11 cellular contexts compared by ENCODE assay signal in genomic region chr5:139678751-139679750, GRCh38. TPM values are rescaled to one million over a fixed set of nuclear protein-coding genes. Genes with fewer than 3 reads are reported as not detected.
A peak's percentile ranks its signal among the peaks of the same experiment; 100 is the strongest.
DNase-seq lines count a peak whose midpoint lies in the region; ATAC-seq, FAIRE-seq and TF ChIP-seq lines count a peak whose summit lies in the region.
"Had no signal": no experiment of that assay in that cellular context is flagged by ENCODE, and none has a peak within 500 bp of the region (broad histone marks: within the 10 kb centered on the region; RNA-seq: fewer than 3 reads in every experiment).

No MANE protein-coding gene starts in this region.

- no peaks in the 10 kb centered on the region for H3K27me3 Mint-ChIP-seq in IgD-negative memory B cell
- H3K27me3 Mint-ChIP-seq: naive B cell had no signal

- H3K36me3 Mint-ChIP-seq in IgD-negative memory B cell, result no peaks in the 10 kb centered on the region

- DNase-seq in caudate nucleus (lab: John Stamatoyannopoulos, UW) (peak in 40 of 61 donors; percentile 24 to 83 (median 50)), left lung (no peak), substantia nigra (lab: John Stamatoyannopoulos, UW) (peak in 33 of 49 donors; percentile 37 to 81 (median 66)), NCI-H187 treated with DMSO at 0.1 percent for 48 hours (lab: John Stamatoyannopoulos, UW) (no peak), DMS79 (lab: John Stamatoyannopoulos, UW) (no peak), frontal cortex (ENCODE audit: low spot score in 2 of 2) (no peak)
- no peak for DNase-seq in stimulated activated CD4-positive, alpha-beta T cell treated with anti-CD3 and anti-CD28 coated beads, Interleukin-15, amount 100 ng/mL, for 24 hours
- DNase-seq: activated CD4-positive, alpha-beta T cell treated with anti-CD3 and anti-CD28 coated beads, Interleukin-2, amount 50 U/mL, for 4 hours; naive B cell had no signal

- intact Hi-C loops in left lung (cut with DNase I), result no loop called here

- H3K9me3 ChIP-seq in left lung, result no peaks in the 10 kb centered on the region

- no peak overlapping the region for H3K4me3 ChIP-seq in left lung

- H3K4me1 ChIP-seq in left lung, result no peaks in the 10 kb centered on the region

- ATAC-seq in left lung, result peak; percentile 19

- no peak for TF ChIP-seq CTCF in left lung (IDR thresholded peaks at IDR 0.05)

- no peaks in the 10 kb centered on the region for H3K9me3 Mint-ChIP-seq in IgD-negative memory B cell
- H3K9me3 Mint-ChIP-seq: naive B cell had no signal

- H3K27me3 ChIP-seq in left lung, result no peaks in the 10 kb centered on the region

- H3K36me3 ChIP-seq in left lung, result peaks cover 0 to 32% of the 10 kb centered on the region in 2 donors

- no peak for FAIRE-seq in frontal cortex (lab: Jason Lieb, UNC)

- H3K4me3 Mint-ChIP-seq in IgD-negative memory B cell, result no peak overlapping the region
- H3K4me3 Mint-ChIP-seq: naive B cell had no signal

- H3K27ac ChIP-seq in caudate nucleus (ENCODE audit: low read depth, low read length), result peak overlapping the region; percentile 98
- H3K27ac ChIP-seq in left lung, result no peak overlapping the region
- peak overlapping the region; percentile 100 for H3K27ac ChIP-seq in substantia nigra (ENCODE audit: low read depth, low read length, poor library complexity, severe bottlenecking)
- H3K27ac ChIP-seq: RWPE1 had no signal

- peaks cover 16 to 33% (median 23%) of the 10 kb centered on the region in 3 donors for H3K4me1 Mint-ChIP-seq in IgD-negative memory B cell

- H3K27ac Mint-ChIP-seq in IgD-negative memory B cell, result peak overlapping the region in 2 of 3 donors; percentile 31 to 55

RNA-seq across cellular contexts. Expression of gene CXXC5, which starts 30.9 kb away (rescaled TPM):
- 447 TPM for polyA plus RNA-seq in IgD-negative memory B cell
- 10 to 100 TPM; 24.5 to 29.6 TPM for total RNA-seq in left lung
- 38.7 TPM for total RNA-seq in frontal cortex

Comparison
In these comparisons a context has a peak if more than half of its experiments do, and no peak if none do; other contexts are left out.
1. DNase-seq: peak in caudate nucleus (40 of 61) and substantia nigra (33 of 49); none in left lung (0 of 2), NCI-H187 treated with DMSO at 0.1 percent for 48 hours (single experiment), DMS79 (single experiment), frontal cortex (0 of 2) and stimulated activated CD4-positive, alpha-beta T cell treated with anti-CD3 and anti-CD28 coated beads, Interleukin-15, amount 100 ng/mL, for 24 hours (single experiment).
2. H3K27ac ChIP-seq: peak in caudate nucleus (single experiment) and substantia nigra (single experiment); none in left lung (0 of 2).